In the genomic region with DNA sequence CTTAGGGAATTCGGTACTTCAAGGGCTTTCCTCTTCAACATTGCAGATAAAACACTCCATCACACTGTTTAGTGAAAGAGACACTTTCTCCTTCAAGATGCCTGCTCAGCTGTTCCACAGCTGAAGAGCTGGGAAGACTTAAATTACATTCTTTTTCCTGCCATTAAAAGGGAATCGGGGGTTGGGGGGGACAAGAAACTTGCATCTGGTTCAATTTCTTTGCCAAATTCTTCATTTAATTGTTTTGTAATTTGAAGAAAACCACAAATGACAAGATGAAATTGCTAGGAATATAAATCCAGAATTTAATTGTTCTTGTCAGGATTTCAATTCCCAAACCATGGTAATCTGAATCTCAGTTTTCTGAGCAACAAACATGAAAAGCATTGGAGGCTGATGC, we compare ENCODE assay signal across 25 cellular contexts.
"Had no signal": no experiment of that assay in that cellular context is flagged by ENCODE, and none has a peak within 500 bp of the region (broad histone marks: within the 10 kb centered on the region; RNA-seq: fewer than 3 reads in every experiment).

No MANE protein-coding gene starts in this region.

- DNase-seq: activated CD4-positive, alpha-beta memory T cell treated with anti-CD3 and anti-CD28 coated beads for 36 hours; activated CD4-positive, alpha-beta T cell treated with anti-CD3 and anti-CD28 coated beads, Interleukin-2, amount 10 ng/mL, durations not matched to agents 24 days and 14 days; activated gamma-delta T cell treated with Interleukin-2 at 50 U/mL for 16 hours; activated naive CD4-positive, alpha-beta T cell treated with anti-CD3 and anti-CD28 coated beads, Interleukin-2, amount 50 U/mL, for 16 hours; activated naive CD8-positive, alpha-beta T cell treated with anti-CD3 and anti-CD28 coated beads, Interleukin-2, amount 50 U/mL, for 24 hours; activated T-cell treated with anti-CD3 and anti-CD28 coated beads, Interleukin-2, amount 50 U/mL, for 4 hours; endodermal cell; foreskin fibroblast; head of caudate nucleus; hippocampal formation; left cardiac atrium; midbrain; naive thymus-derived CD4-positive, alpha-beta T cell; stimulated activated CD4-positive, alpha-beta T cell treated with anti-CD3 and anti-CD28 coated beads, Interleukin-15, amount 100 ng/mL, for 24 hours; stimulated activated CD4-positive, alpha-beta T cell treated with anti-CD3 and anti-CD28 coated beads, Interleukin-2, amount 100 ng/mL, for 24 hours; stimulated activated naive B cell treated with anti-CD40 and anti-IgM and Interleukin-4, amounts not matched to agents 10 μg/mL and 1 μg/mL and 100 μg/mL, for 72 hours; stomach; T-helper 17 cell; T1000; thyroid gland; WERI-Rb-1 had no signal

- H3K27ac ChIP-seq: esophagus muscularis mucosa, right atrium auricular region, stomach, thyroid gland, WERI-Rb-1 had no signal

- H3K27me3 ChIP-seq: esophagus muscularis mucosa, right atrium auricular region, stomach, thyroid gland had no signal

- H3K4me3 ChIP-seq: esophagus muscularis mucosa, right atrium auricular region, stomach, thyroid gland had no signal

- H3K36me3 ChIP-seq: esophagus muscularis mucosa, right atrium auricular region, stomach, thyroid gland, WERI-Rb-1 had no signal

- H3K9me3 ChIP-seq: esophagus muscularis mucosa, right atrium auricular region, stomach, thyroid gland had no signal

- ATAC-seq: activated CD4-positive, CD25-positive, alpha-beta regulatory T cell treated with anti-CD3 and anti-CD28 coated beads, Interleukin-2, amount 50 U/mL, for 24 hours; activated naive CD8-positive, alpha-beta T cell treated with anti-CD3 and anti-CD28 coated beads, Interleukin-2, amount 50 U/mL, for 24 hours; activated T-cell treated with anti-CD3 and anti-CD28 coated beads, Interleukin-2, amount 50 U/mL, for 4 hours; activated T-helper 17 cell treated with anti-CD3 and anti-CD28 coated beads, Interleukin-2, amount 50 U/mL, for 72 hours; left cardiac atrium; naive thymus-derived CD4-positive, alpha-beta T cell; stimulated activated naive B cell treated with anti-CD40 and anti-IgM and Interleukin-4, amounts not matched to agents 10 μg/mL and 1 μg/mL and 100 μg/mL, for 72 hours; T-helper 17 cell had no signal
